ENCODE assay signal across 9 cellular contexts in the genomic region with DNA sequence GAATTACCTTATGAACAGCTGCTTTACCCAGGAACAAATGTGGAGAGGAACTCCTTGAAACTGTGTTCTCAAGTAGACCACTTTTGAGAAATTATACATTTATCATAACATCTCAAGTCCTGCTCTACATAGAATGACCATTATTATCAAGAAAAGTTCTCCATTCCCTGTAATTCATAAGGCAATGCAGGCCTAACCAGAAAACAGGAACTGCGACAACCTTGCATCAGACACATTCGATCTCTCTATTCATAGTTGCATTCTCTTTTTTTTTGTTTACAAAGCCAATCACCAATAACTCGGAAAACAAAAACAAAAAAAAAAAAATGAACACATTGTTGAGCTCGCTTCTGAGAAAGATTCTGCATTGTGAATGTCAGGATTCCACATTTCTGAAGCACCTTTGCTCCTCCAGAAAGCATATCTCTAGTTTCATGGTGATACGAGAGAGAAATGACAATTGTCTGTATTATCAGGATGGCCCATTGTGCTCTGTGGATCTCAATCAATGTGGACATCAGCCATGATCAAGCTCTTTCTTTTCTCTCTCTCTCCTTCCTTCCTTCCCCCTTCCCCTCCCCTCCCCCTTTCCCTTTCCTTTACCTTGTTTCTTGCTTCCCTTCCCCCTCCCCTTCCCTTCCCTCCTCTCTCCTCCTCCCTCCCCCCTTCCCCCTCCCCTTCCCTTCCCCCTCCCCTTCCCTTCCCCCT.
"Had no signal": no experiment of that assay in that cellular context is flagged by ENCODE, and none has a peak within 500 bp of the region (broad histone marks: within the 10 kb centered on the region; RNA-seq: fewer than 3 reads in every experiment).

No MANE protein-coding gene starts in this region.

- ATAC-seq: activated naive CD8-positive, alpha-beta T cell treated with anti-CD3 and anti-CD28 coated beads, Interleukin-2, amount 50 U/mL, for 24 hours; esophagus mucosa; stimulated activated naive CD8-positive, alpha-beta T cell treated with anti-CD3 and anti-CD28 coated beads, Interleukin-15, amount 100 ng/mL, for 72 hours had no signal

- H3K27me3 ChIP-seq: ascending aorta, testis had no signal

- H3K9me3 ChIP-seq: ascending aorta, testis had no signal

- H3K27ac ChIP-seq: ascending aorta, testis had no signal

- DNase-seq: activated CD4-positive, alpha-beta T cell treated with anti-CD3 and anti-CD28 coated beads, Interleukin-2, amount 50 U/mL, for 4 hours; activated naive CD4-positive, alpha-beta T cell treated with Interleukin-2 at 50 U/mL for 16 hours; activated naive CD8-positive, alpha-beta T cell treated with anti-CD3 and anti-CD28 coated beads, Interleukin-2, amount 50 U/mL, for 24 hours; stimulated activated CD4-positive, alpha-beta T cell treated with anti-CD3 and anti-CD28 coated beads, Interleukin-4, amount 100 ng/mL, for 1 hour; stimulated activated CD8-positive, alpha-beta memory T cell treated with anti-CD3 and anti-CD28 coated beads, Interleukin-4, amount 100 ng/mL, for 48 hours; stimulated activated naive CD8-positive, alpha-beta T cell treated with anti-CD3 and anti-CD28 coated beads, Interleukin-15, amount 100 ng/mL, for 72 hours; testis had no signal

- H3K4me1 ChIP-seq: ascending aorta, testis had no signal

- H3K4me3 ChIP-seq: ascending aorta, testis had no signal

- H3K36me3 ChIP-seq: ascending aorta had no signal
